Comparison of ENCODE assay signal across 27 cellular contexts in genomic region chr11:19602906-19603305, GRCh38.
"Had no signal": no experiment of that assay in that cellular context is flagged by ENCODE, and none has a peak within 500 bp of the region (broad histone marks: within the 10 kb centered on the region; RNA-seq: fewer than 3 reads in every experiment).

No MANE protein-coding gene starts in this region.

- H3K27ac ChIP-seq: cardiac muscle cell, gastroesophageal sphincter, testis, upper lobe of left lung had no signal

- H3K9me3 ChIP-seq: gastroesophageal sphincter, testis, upper lobe of left lung had no signal

- H3K4me3 Mint-ChIP-seq: activated CD8-positive, alpha-beta T cell treated with anti-CD3 and anti-CD28 coated beads for 36 hours; activated naive CD8-positive, alpha-beta T cell; activated T-cell treated with anti-CD3 and anti-CD28 coated beads, Interleukin-2, amount 50 U/mL, for 72 hours; brain; effector memory CD8-positive, alpha-beta T cell; immature natural killer cell; mesothelial cell of epicardium; naive thymus-derived CD8-positive, alpha-beta T cell; neural crest cell; WTC11 had no signal

- H3K36me3 Mint-ChIP-seq: activated naive CD8-positive, alpha-beta T cell; immature natural killer cell; mesothelial cell of epicardium; naive thymus-derived CD8-positive, alpha-beta T cell had no signal

- H3K4me1 Mint-ChIP-seq: immature natural killer cell; naive thymus-derived CD8-positive, alpha-beta T cell had no signal

- H3K27me3 Mint-ChIP-seq: activated naive CD8-positive, alpha-beta T cell had no signal

- H3K36me3 ChIP-seq: cardiac muscle cell, gastroesophageal sphincter, upper lobe of left lung had no signal

- DNase-seq: activated CD4-positive, alpha-beta T cell treated with anti-CD3 and anti-CD28 coated beads, Interleukin-2, amount 50 U/mL, for 1 hour; activated CD8-positive, alpha-beta T cell treated with anti-CD3 and anti-CD28 coated beads for 36 hours; activated effector memory CD4-positive, alpha-beta T cell treated with Interleukin-2 at 50 U/mL for 16 hours; activated naive CD4-positive, alpha-beta T cell treated with Interleukin-2 at 50 U/mL for 16 hours; activated T-cell treated with anti-CD3 and anti-CD28 coated beads, Interleukin-2, amount 50 U/mL, for 72 hours; aorta; effector memory CD8-positive, alpha-beta T cell; erythroblast; hypothalamus; immature natural killer cell; naive thymus-derived CD8-positive, alpha-beta T cell; occipital lobe; posterior cingulate gyrus; right cardiac atrium; stimulated activated CD4-positive, alpha-beta T cell treated with anti-CD3 and anti-CD28 coated beads, Interleukin-2, amount 100 ng/mL, for 48 hours; stimulated activated naive CD8-positive, alpha-beta T cell treated with anti-CD3 and anti-CD28 coated beads, Interleukin-15, Interleukin-2, amounts not matched to agents 100 U/mL and 50 U/mL, for 24 hours; T-helper 2 cell; testis; upper lobe of left lung had no signal

- H3K4me3 ChIP-seq: cardiac muscle cell, coronary artery, gastroesophageal sphincter, testis, upper lobe of left lung had no signal

- ATAC-seq: activated CD8-positive, alpha-beta T cell treated with anti-CD3 and anti-CD28 coated beads for 36 hours; activated T-cell treated with anti-CD3 and anti-CD28 coated beads, Interleukin-2, amount 50 U/mL, for 72 hours; effector memory CD8-positive, alpha-beta T cell; gastroesophageal sphincter; naive thymus-derived CD8-positive, alpha-beta T cell; right cardiac atrium; stimulated activated naive CD8-positive, alpha-beta T cell treated with anti-CD3 and anti-CD28 coated beads, Interleukin-15, Interleukin-2, amounts not matched to agents 100 U/mL and 50 U/mL, for 24 hours; WTC11 had no signal

- H3K27ac Mint-ChIP-seq: activated CD8-positive, alpha-beta T cell treated with anti-CD3 and anti-CD28 coated beads for 36 hours; activated naive CD8-positive, alpha-beta T cell; activated T-cell treated with anti-CD3 and anti-CD28 coated beads, Interleukin-2, amount 50 U/mL, for 72 hours; brain; effector memory CD8-positive, alpha-beta T cell; immature natural killer cell; mesothelial cell of epicardium; naive thymus-derived CD8-positive, alpha-beta T cell; WTC11 had no signal

- H3K9me3 Mint-ChIP-seq: effector memory CD8-positive, alpha-beta T cell had no signal

- H3K27me3 ChIP-seq: gastroesophageal sphincter, testis, upper lobe of left lung had no signal
